ENCODE assay signal across 8 cellular contexts in the genomic region with DNA sequence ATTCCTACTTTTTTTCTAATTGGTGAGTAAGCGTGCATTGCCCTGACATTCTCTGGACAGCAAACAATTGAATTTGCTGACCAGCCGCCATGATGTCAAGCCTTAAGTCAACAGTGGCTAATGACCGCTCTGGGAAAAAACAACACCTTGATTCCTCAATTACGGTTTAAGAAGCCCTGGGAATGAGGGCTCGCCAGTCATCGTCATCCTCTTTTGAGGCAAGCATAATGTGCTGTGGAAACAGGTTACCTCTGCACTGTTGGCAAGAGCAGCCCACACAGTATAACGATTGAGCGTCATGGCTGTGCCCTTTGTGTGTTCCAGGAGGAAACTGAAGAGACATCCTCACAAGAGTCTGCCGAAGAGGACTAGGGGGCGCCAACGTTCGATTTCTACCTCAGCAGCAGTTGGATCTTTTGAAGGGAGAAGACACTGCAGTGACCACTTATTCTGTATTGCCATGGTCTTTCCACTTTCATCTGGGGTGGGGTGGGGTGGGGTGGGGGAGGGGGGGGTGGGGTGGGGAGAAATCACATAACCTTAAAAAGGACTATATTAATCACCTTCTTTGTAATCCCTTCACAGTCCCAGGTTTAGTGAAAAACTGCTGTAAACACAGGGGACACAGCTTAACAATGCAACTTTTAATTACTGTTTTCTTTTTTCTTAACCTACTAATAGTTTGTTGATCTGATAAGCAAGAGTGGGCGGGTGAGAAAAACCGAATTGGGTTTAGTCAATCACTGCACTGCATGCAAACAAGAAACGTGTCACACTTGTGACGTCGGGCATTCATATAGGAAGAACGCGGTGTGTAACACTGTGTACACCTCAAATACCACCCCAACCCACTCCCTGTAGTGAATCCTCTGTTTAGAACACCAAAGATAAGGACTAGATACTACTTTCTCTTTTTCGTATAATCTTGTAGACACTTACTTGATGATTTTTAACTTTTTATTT.
A peak's percentile ranks its signal among the peaks of the same experiment; 100 is the strongest.
DNase-seq lines count a peak whose midpoint lies in the region; ATAC-seq and TF ChIP-seq lines count a peak whose summit lies in the region.

No MANE protein-coding gene starts in this region.

- H3K36me3 ChIP-seq in A673 (ENCODE audit: insufficient read depth, low read length, poor library complexity, severe bottlenecking) (peaks cover 29% of the 10 kb centered on the region), GM06990 (ENCODE audit: control insufficient read depth, insufficient read depth, low read length) (no peaks in the 10 kb centered on the region)

- ATAC-seq in HG02973 (IDR thresholded peaks at IDR 0.05; ENCODE audit: unreplicated experiment) (no peak), HG02840 (IDR thresholded peaks at IDR 0.05; ENCODE audit: low FRiP score, unreplicated experiment) (no peak), HG03520 (IDR thresholded peaks at IDR 0.05; ENCODE audit: unreplicated experiment) (no peak)

- TF ChIP-seq CTCF in A673 (conservative IDR thresholded peaks at IDR 0.05; ENCODE audit: low read depth, low read length) (peak; percentile 64), GM06990 (IDR thresholded peaks at IDR 0.05; ENCODE audit: insufficient read depth, low read length, poor library complexity, severe bottlenecking) (peak; percentile 41), glutamatergic neuron (IDR thresholded peaks at IDR 0.05; ENCODE audit: partially characterized antibody, unreplicated experiment) (no peak)

- H3K4me3 ChIP-seq in A673 (ENCODE audit: low read depth, low read length, poor library complexity, severe bottlenecking) (no peak overlapping the region), GM06990 (replicated peaks; ENCODE audit: low read depth, low read length) (no peak overlapping the region)

- no peaks in the 10 kb centered on the region for H3K9me3 Mint-ChIP-seq in glutamatergic neuron (ENCODE audit: unreplicated experiment)

- H3K27me3 ChIP-seq in A673 (replicated peaks; ENCODE audit: insufficient read depth, low read depth, low read length, poor library complexity) (no peaks in the 10 kb centered on the region), GM06990 (replicated peaks; ENCODE audit: control insufficient read depth, insufficient read depth, low read length) (no peaks in the 10 kb centered on the region; the same call in 1 of the 2 replicates)

- no peaks in the 10 kb centered on the region for H3K27me3 Mint-ChIP-seq in glutamatergic neuron (ENCODE audit: unreplicated experiment)

- intact Hi-C loops in A673 (cut with micrococcal nuclease; ENCODE audit: unreplicated experiment) = loop anchor here (10.0 kb wide), 1 partner anchor 658 kb away; no protein-coding TSS in a partner anchor

- no peaks in the 10 kb centered on the region for H3K4me1 Mint-ChIP-seq in glutamatergic neuron (ENCODE audit: low read depth, unreplicated experiment)

- POLR2A ChIA-PET in A673 (lab: Charles Lee; ENCODE audit: low non-redundant PET) = no interaction called here

- no peaks in the 10 kb centered on the region for H3K36me3 Mint-ChIP-seq in glutamatergic neuron (ENCODE audit: unreplicated experiment)

- CTCF ChIA-PET in A673 (lab: Charles Lee) = no interaction called here

- DNase-seq in A673 (ENCODE audit: low spot score) (peak; percentile 70), GM06990 (ENCODE audit: extremely low read depth, insufficient read length) (no peak), OCI-M1 (lab: John Stamatoyannopoulos, UW) (peak; percentile 61), glutamatergic neuron (peak; percentile 56), mucosa of gallbladder (ENCODE audit: low spot score) (no peak)

- H3K4me1 ChIP-seq in A673 (ENCODE audit: insufficient read depth, low read length, poor library complexity, severe bottlenecking) = peaks cover 59% of the 10 kb centered on the region

- TSS peak; percentile 69 for BruUV-seq in A673 (replicated peaks; lab: Mats Ljungman, UMichigan)

- no peak overlapping the region for H3K27ac Mint-ChIP-seq in glutamatergic neuron (ENCODE audit: unreplicated experiment)

- no peak overlapping the region for H3K4me3 Mint-ChIP-seq in glutamatergic neuron (ENCODE audit: unreplicated experiment)

- peak overlapping the region; percentile 52 for H3K27ac ChIP-seq in A673 (ENCODE audit: low read depth, low read length, poor library complexity, severe bottlenecking)

- H3K9me3 ChIP-seq in A673 (ENCODE audit: low read depth, low read length, poor library complexity, severe bottlenecking) = no peaks in the 10 kb centered on the region

Comparison
In these comparisons a context has a peak if more than half of its experiments do, and no peak if none do; other contexts are left out.
1. DNase-seq: peak in A673 (single experiment), OCI-M1 (single experiment) and glutamatergic neuron (single experiment); none in GM06990 (single experiment) and mucosa of gallbladder (single experiment).